Comparison of ENCODE assay signal across 8 cellular contexts in the genomic region with DNA sequence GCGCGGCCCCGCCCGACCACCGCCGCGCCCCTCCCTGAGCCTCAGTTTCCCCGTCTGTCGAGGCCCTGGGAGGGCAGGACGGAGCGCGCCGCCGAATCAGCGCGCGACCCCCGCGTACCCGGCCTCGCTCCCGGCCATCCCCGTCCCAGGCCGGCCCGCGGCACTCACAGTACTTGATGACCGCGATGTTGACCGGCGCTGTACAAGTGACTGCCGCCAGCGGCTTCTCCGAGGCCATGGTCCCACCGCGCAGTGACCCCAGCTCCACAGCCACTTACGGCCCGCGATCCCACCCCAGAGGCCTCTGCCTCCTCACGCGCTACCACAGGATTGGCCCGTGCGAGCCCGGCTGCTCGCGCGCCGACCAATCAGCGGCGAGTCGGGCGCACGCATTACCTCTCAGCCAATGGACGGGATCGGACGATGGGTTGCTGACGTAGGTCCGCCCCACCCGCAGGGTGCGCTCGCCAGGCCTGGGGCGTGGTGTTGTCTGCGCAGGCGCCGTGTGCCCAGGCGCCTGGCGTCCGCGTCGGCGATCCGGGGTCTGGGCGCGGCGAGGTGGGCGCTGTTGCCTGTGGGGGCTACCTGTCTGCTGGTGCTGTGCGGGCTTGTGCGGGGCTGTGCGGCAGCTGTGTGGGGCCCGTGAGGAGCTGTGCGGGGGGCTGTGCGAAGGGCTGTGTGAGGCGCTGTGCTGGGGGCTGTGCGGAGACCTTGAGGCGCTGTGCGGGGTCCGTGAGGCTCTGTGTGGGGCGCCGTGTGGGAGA. TPM values are rescaled to one million over a fixed set of nuclear protein-coding genes. Genes with fewer than 3 reads are reported as not detected.
DNase-seq lines count a peak whose midpoint lies in the region; ATAC-seq, FAIRE-seq and TF ChIP-seq lines count a peak whose summit lies in the region.

MVD (minus strand) TSS at position 249 of the 764 bp plus-strand sequence; CDS start at position 238, 11 bp downstream.

- H3K27me3 ChIP-seq in HepG2 (ENCODE audit: control insufficient read depth in 1 of 2, insufficient read depth in 2 of 2, low read length in 2 of 2): no peaks in the 10 kb centered on the region

- H3K36me3 ChIP-seq in HepG2 (replicated peaks in 1 of 2; ENCODE audit: control insufficient read depth in 1 of 2, insufficient read depth in 2 of 2, low read length in 2 of 2): peaks cover 4 to 22% of the 10 kb centered on the region in 2 experiments

- H2AFZ ChIP-seq in HepG2 (ENCODE audit: low read length): no peak within 1 kb of the TSS

- peak; percentile 56 for TF ChIP-seq RAD21 in HepG2 (CRISPR knock-in tag; IDR thresholded peaks at IDR 0.05)

- no peaks in the 10 kb centered on the region for H3K9me3 ChIP-seq in HepG2 (ENCODE audit: low read length)

- TF ChIP-seq POLR2A in HepG2 (IDR thresholded peaks at IDR 0.05; ENCODE audit: insufficient read depth in 1 of 2, low read depth in 2 of 2, low read length in 2 of 2): peak; percentile 97 to 98

- H3K4me2 ChIP-seq in HepG2 (ENCODE audit: low read depth, low read length): peak within 1 kb of the TSS; percentile 82

- TF ChIP-seq EP300 in HepG2 (IDR thresholded peaks at IDR 0.05; ENCODE audit: low read depth in 2 of 2, low read length in 2 of 2): no peak; a peak in 1 of 4 replicates
- no peak for TF ChIP-seq EP300 in HepG2 (CRISPR knock-in tag; IDR thresholded peaks at IDR 0.05; ENCODE audit: borderline replicate concordance)

- peak; percentile 95 for ATAC-seq in GM19351 (IDR thresholded peaks at IDR 0.05; ENCODE audit: unreplicated experiment)
- peak; percentile 96 for ATAC-seq in HG03521 (IDR thresholded peaks at IDR 0.05; ENCODE audit: unreplicated experiment)
- ATAC-seq in HepG2: peak; percentile 97

- intact Hi-C loops in HepG2 (cut with micrococcal nuclease; ENCODE audit: unreplicated experiment): loop anchor here (2.0 kb wide), 1 partner anchor 38 kb away; no protein-coding TSS in a partner anchor

- FAIRE-seq in HepG2 (lab: Jason Lieb, UNC): peak; percentile 99

- no TSS peak for BruUV-seq in HepG2 (replicated peaks; lab: Mats Ljungman, UMichigan)

- in situ Hi-C loops in HepG2 (cut with HindIII; ENCODE audit: extremely low pct_ligation_motif_present, low pct_unique_long_range_greater_than_20kb): no loop called here

- peak within 1 kb of the TSS; percentile 96 for H3K9ac ChIP-seq in HepG2 (ENCODE audit: insufficient read depth, low read depth, low read length)

- DNase-seq in NCI-H774 (lab: John Stamatoyannopoulos, UW): peak; percentile 90
- peak; percentile 92 to 94 for DNase-seq in activated CD4-positive, alpha-beta T cell treated with anti-CD3 and anti-CD28 coated beads, Interleukin-2, amount 50 U/mL, for 4 hours
- DNase-seq in dermis blood vessel endothelial cell: peak; percentile 99
- DNase-seq in HepG2 (ENCODE audit: low spot score): peak; percentile 98
- peak; percentile 94 for DNase-seq in stimulated activated CD4-positive, alpha-beta T cell treated with anti-CD3 and anti-CD28 coated beads, Interleukin-4, amount 100 ng/mL, for 1 hour

- CTCF ChIA-PET in HepG2 (lab: Yijun Ruan, JAX; ENCODE audit: low intra/inter-chr PET ratio, low total read pairs): no interaction called here

- H3K27ac ChIP-seq in C4-2B (peak within 1 kb of the TSS; percentile 95), HepG2 (ENCODE audit: extremely low read length, insufficient read depth, low read length) (peak within 1 kb of the TSS; percentile 78)

- 2% methylated on average over 22 of the region's 88 CpGs for WGBS in HepG2 (ENCODE audit: low lambda C conversion rate)

- H3K79me2 ChIP-seq in HepG2 (ENCODE audit: insufficient read depth, low read length): peaks cover 75% of the 10 kb centered on the region

- POLR2A ChIA-PET in HepG2 (lab: Yijun Ruan, JAX): interaction anchor here (0.8 to 2.6 kb wide), 13 partner anchors 9 to 121 kb away, joined by 3 to 51 read pairs (median 4); partner anchors contain the start of genes CYBA and ZC3H18

- TF ChIP-seq CTCF in C4-2B (conservative IDR thresholded peaks at IDR 0.05): no peak
- peak; percentile 58 for TF ChIP-seq CTCF in HepG2 (CRISPR knock-in tag; IDR thresholded peaks at IDR 0.05)

- H3K4me1 ChIP-seq in HepG2 (ENCODE audit: insufficient read depth, low read length): peaks cover 44% of the 10 kb centered on the region

- H4K20me1 ChIP-seq in HepG2 (ENCODE audit: insufficient read depth, low read length): peaks cover 37% of the 10 kb centered on the region

- peak within 1 kb of the TSS; percentile 81 to 95 (median 91) for H3K4me3 ChIP-seq in HepG2 (replicated peaks in 1 of 3; ENCODE audit: insufficient read depth in 1 of 3, low read depth in 2 of 3, low read length in 3 of 3)

TF ChIP-seq in HepG2, 621 proteins besides CTCF, POLR2A, EP300 and RAD21 (continues in another document):
- TF ChIP-seq ZFY (CRISPR knock-in tag; IDR thresholded peaks at IDR 0.05): peak; percentile 94
- TF ChIP-seq NCOA1 (CRISPR knock-in tag; IDR thresholded peaks at IDR 0.05): peak; percentile 86
- TF ChIP-seq ZNF274 (CRISPR knock-in tag; IDR thresholded peaks at IDR 0.05): peak; percentile 96
- peak; percentile 99 for TF ChIP-seq SAP130 (CRISPR knock-in tag; IDR thresholded peaks at IDR 0.05; ENCODE audit: low read depth)
- 0 out of 2 replicates have a peak, but pooled peaks have one; percentile 21 for TF ChIP-seq JUND (CRISPR knock-in tag; IDR thresholded peaks at IDR 0.05)
- TF ChIP-seq RBAK (CRISPR knock-in tag; IDR thresholded peaks at IDR 0.05): peak; percentile 55; the same call in 1 of the 2 replicates
- TF ChIP-seq, protein P1, sequence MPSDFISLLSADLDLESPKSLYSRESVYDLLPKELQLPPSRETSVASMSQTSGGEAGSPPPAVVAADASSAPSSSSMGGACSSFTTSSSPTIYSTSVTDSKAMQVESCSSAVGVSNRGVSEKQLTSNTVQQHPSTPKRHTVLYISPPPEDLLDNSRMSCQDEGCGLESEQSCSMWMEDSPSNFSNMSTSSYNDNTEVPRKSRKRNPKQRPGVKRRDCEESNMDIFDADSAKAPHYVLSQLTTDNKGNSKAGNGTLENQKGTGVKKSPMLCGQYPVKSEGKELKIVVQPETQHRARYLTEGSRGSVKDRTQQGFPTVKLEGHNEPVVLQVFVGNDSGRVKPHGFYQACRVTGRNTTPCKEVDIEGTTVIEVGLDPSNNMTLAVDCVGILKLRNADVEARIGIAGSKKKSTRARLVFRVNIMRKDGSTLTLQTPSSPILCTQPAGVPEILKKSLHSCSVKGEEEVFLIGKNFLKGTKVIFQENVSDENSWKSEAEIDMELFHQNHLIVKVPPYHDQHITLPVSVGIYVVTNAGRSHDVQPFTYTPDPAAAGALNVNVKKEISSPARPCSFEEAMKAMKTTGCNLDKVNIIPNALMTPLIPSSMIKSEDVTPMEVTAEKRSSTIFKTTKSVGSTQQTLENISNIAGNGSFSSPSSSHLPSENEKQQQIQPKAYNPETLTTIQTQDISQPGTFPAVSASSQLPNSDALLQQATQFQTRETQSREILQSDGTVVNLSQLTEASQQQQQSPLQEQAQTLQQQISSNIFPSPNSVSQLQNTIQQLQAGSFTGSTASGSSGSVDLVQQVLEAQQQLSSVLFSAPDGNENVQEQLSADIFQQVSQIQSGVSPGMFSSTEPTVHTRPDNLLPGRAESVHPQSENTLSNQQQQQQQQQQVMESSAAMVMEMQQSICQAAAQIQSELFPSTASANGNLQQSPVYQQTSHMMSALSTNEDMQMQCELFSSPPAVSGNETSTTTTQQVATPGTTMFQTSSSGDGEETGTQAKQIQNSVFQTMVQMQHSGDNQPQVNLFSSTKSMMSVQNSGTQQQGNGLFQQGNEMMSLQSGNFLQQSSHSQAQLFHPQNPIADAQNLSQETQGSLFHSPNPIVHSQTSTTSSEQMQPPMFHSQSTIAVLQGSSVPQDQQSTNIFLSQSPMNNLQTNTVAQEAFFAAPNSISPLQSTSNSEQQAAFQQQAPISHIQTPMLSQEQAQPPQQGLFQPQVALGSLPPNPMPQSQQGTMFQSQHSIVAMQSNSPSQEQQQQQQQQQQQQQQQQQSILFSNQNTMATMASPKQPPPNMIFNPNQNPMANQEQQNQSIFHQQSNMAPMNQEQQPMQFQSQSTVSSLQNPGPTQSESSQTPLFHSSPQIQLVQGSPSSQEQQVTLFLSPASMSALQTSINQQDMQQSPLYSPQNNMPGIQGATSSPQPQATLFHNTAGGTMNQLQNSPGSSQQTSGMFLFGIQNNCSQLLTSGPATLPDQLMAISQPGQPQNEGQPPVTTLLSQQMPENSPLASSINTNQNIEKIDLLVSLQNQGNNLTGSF (CRISPR knock-in tag; IDR thresholded peaks at IDR 0.05): peak; percentile 80
- TF ChIP-seq RCOR2 (CRISPR knock-in tag; IDR thresholded peaks at IDR 0.05): no peak
- peak; percentile 84; the same call in 1 of the 2 replicates for TF ChIP-seq REPIN1 (CRISPR knock-in tag; IDR thresholded peaks at IDR 0.05; ENCODE audit: borderline replicate concordance, low read depth)
- TF ChIP-seq ZNF136 (CRISPR knock-in tag; IDR thresholded peaks at IDR 0.05; ENCODE audit: low read depth): peak; percentile 98

RNA-seq across cellular contexts. Expression of gene MVD, which starts in this region (rescaled TPM):
- total RNA-seq in dermis blood vessel endothelial cell (63.3 and 119 TPM in 2 replicates), HepG2 (2016; rRNA removed; fragmentation: Illumina TruSeq; extraction: Trizol) (128 and 187 TPM in 2 replicates)
- 86.8 and 92.1 TPM in 2 replicates for total RNA-seq in HepG2 (2016; cell fraction: cytosol; rRNA removed; fragmentation: Illumina TruSeq; extraction: Trizol; ENCODE audit: low read depth)
- total RNA-seq in HepG2 (2016; cell fraction: insoluble cytoplasmic fraction; rRNA removed; fragmentation: Illumina TruSeq; extraction: Trizol): 110 and 194 TPM in 2 replicates
- total RNA-seq in HepG2 (2016; cell fraction: membrane; rRNA removed; fragmentation: Illumina TruSeq; extraction: Trizol): 93.3 and 93.5 TPM in 2 replicates
- total RNA-seq in HepG2 (2016; cell fraction: nucleus; rRNA removed; fragmentation: Illumina TruSeq; extraction: Trizol): 150 and 173 TPM in 2 replicates
- polyA plus RNA-seq in HepG2 (2011; rRNA removed): 28.1 and 68.9 TPM in 2 replicates
- 33.1 and 34.9 TPM in 2 replicates for polyA plus RNA-seq in HepG2 (2011; cell fraction: cytosol; rRNA removed)
- 340 and 407 TPM in 2 replicates for polyA plus RNA-seq in HepG2 (2011; cell fraction: nucleus; rRNA removed)
- 81.3 and 104 TPM in 2 replicates for polyA plus RNA-seq in HepG2 (2012)
- polyA plus RNA-seq in HepG2 (2016; cell fraction: cytosol; fragmentation: Illumina TruSeq; extraction: Trizol; ENCODE audit: low read depth): 49.5 and 55.8 TPM in 2 replicates
- 117 and 128 TPM in 2 replicates for polyA plus RNA-seq in HepG2 (2016; cell fraction: insoluble cytoplasmic fraction; fragmentation: Illumina TruSeq; extraction: Trizol; ENCODE audit: low read depth)
- polyA plus RNA-seq in HepG2 (2016; cell fraction: membrane; fragmentation: Illumina TruSeq; extraction: Trizol; ENCODE audit: low read depth): 64.4 TPM in 2 replicates
- 435 and 459 TPM in 2 replicates for polyA plus RNA-seq in HepG2 (2016; cell fraction: nucleus; fragmentation: Illumina TruSeq; extraction: Trizol; ENCODE audit: insufficient read depth, low read depth)
- polyA minus RNA-seq in HepG2 (2011; rRNA and poly(A)+ RNA removed; ENCODE audit: low replicate concordance): 8.9 and 43.8 TPM in 2 replicates
- polyA minus RNA-seq in HepG2 (2011; cell fraction: cytosol; rRNA and poly(A)+ RNA removed): 24.2 and 37.5 TPM in 2 replicates
- polyA minus RNA-seq in HepG2 (2011; cell fraction: nucleus; rRNA and poly(A)+ RNA removed): 34.4 and 55.3 TPM in 2 replicates

Comparison
In these comparisons a context has a peak if more than half of its experiments do, and no peak if none do; other contexts are left out.
1. Peak in every context shown above with its lines: DNase-seq, ATAC-seq, H3K4me3 ChIP-seq and H3K27ac ChIP-seq.